In the genomic region with DNA sequence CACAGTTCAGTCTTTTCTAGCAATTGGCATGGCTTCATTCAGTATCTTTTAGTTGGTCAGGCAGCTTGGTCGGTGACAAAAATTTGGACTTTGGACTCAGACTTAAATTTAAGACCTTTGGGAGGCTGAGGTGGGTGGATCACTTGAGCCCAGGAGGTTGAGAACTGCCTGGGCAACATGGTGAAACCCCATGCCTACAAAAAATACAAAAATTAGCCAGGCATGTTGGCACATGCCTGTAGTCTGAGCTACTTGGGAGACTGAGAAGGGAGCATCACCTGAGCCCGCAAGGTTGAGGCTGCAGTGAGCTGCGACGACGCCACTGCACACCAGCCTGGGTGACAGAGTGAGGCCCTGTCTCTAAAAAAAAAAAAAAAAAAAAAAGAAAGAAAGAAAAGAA, we compare ENCODE assay signal across 17 cellular contexts. TPM values are rescaled to one million over a fixed set of nuclear protein-coding genes. Genes with fewer than 3 reads are reported as not detected.
DNase-seq lines count a peak whose midpoint lies in the region; ATAC-seq, FAIRE-seq and TF ChIP-seq lines count a peak whose summit lies in the region.
"Had no signal": no experiment of that assay in that cellular context is flagged by ENCODE, and none has a peak within 500 bp of the region (broad histone marks: within the 10 kb centered on the region; RNA-seq: fewer than 3 reads in every experiment).

No MANE protein-coding gene starts in this region.

- H3K23ac ChIP-seq in H9 (ENCODE audit: insufficient read length, low read depth, low read length), result no peak overlapping the region

- no peaks in the 10 kb centered on the region for H3K9me3 ChIP-seq in A673 (ENCODE audit: low read depth, low read length, poor library complexity, severe bottlenecking)
- H3K9me3 ChIP-seq in H9 (ENCODE audit: control insufficient read depth, low read depth, low read length), result no peaks in the 10 kb centered on the region
- H3K9me3 ChIP-seq in astrocyte (ENCODE audit: insufficient read depth, low read depth, low read length), result no peaks in the 10 kb centered on the region
- H3K9me3 ChIP-seq in hepatocyte (ENCODE audit: low read depth), result no peaks in the 10 kb centered on the region
- H3K9me3 ChIP-seq: A549, SJCRH30 had no signal

- H3K27me3 Mint-ChIP-seq in H9 (ENCODE audit: low read depth), result no peaks in the 10 kb centered on the region
- H3K27me3 Mint-ChIP-seq in astrocyte (ENCODE audit: low read depth, unreplicated experiment), result no peaks in the 10 kb centered on the region

- no peak overlapping the region for H3K4me3 ChIP-seq in A673 (ENCODE audit: low read depth, low read length, poor library complexity, severe bottlenecking)
- H3K4me3 ChIP-seq in astrocyte (ENCODE audit: insufficient read depth, low read depth, low read length), result no peak overlapping the region
- H3K4me3 ChIP-seq in hepatocyte, result no peak overlapping the region
- H3K4me3 ChIP-seq: A549, SJCRH30 had no signal

- H3K27ac ChIP-seq in A673 (ENCODE audit: low read depth, low read length, poor library complexity, severe bottlenecking) (peak overlapping the region; percentile 64), H9 (ENCODE audit: insufficient read length, low read depth, low read length) (peak overlapping the region; percentile 76), astrocyte (ENCODE audit: low read depth, low read length) (no peak overlapping the region), hepatocyte (peak overlapping the region; percentile 69)
- H3K27ac ChIP-seq: A549, C4-2B, HL-60, SJCRH30 had no signal

- POLR2A ChIA-PET in A673 (lab: Charles Lee; ENCODE audit: low non-redundant PET), result no interaction called here

- H3K4me1 ChIP-seq in A673 (ENCODE audit: insufficient read depth, low read length, poor library complexity, severe bottlenecking), result peaks cover 22% of the 10 kb centered on the region
- H3K4me1 ChIP-seq in H9 (ENCODE audit: insufficient read depth, low read length), result peaks cover 10% of the 10 kb centered on the region
- no peaks in the 10 kb centered on the region for H3K4me1 ChIP-seq in astrocyte (ENCODE audit: insufficient read depth, low read length)
- peaks cover 4% of the 10 kb centered on the region for H3K4me1 ChIP-seq in hepatocyte (ENCODE audit: insufficient read depth)
- H3K4me1 ChIP-seq: A549 had no signal

- no peak overlapping the region for H3K4me2 ChIP-seq in H9 (ENCODE audit: insufficient read depth, insufficient read length, low read length)
- H3K4me2 ChIP-seq in astrocyte (ENCODE audit: low read length), result no peak overlapping the region
- H3K4me2 ChIP-seq in hepatocyte, result peak overlapping the region; percentile 50
- H3K4me2 ChIP-seq: A549 had no signal

- no peak overlapping the region for H2BK120ac ChIP-seq in H9 (ENCODE audit: low read depth, low read length, poor library complexity, severe bottlenecking)

- no peaks in the 10 kb centered on the region for H3K23me2 ChIP-seq in H9 (ENCODE audit: insufficient read length, low read depth, low read length, poor library complexity, severe bottlenecking)

- H3K4me3 Mint-ChIP-seq in H9 (no peak overlapping the region), astrocyte (ENCODE audit: unreplicated experiment) (no peak overlapping the region)

- no peak for ATAC-seq in GM21717 (IDR thresholded peaks at IDR 0.05; ENCODE audit: unreplicated experiment)
- ATAC-seq: A549, HCT116 had no signal

- H3K4me1 Mint-ChIP-seq in H9 (peaks cover 16 to 33% of the 10 kb centered on the region in 2 experiments), astrocyte (ENCODE audit: low read depth, unreplicated experiment) (peaks cover 6% of the 10 kb centered on the region)

- no peaks in the 10 kb centered on the region for H3K79me2 ChIP-seq in H9 (ENCODE audit: insufficient read depth, low read length)
- H3K79me2 ChIP-seq in astrocyte (ENCODE audit: insufficient read depth, low read length), result no peaks in the 10 kb centered on the region
- H3K79me2 ChIP-seq in hepatocyte, result no peaks in the 10 kb centered on the region

- H3K9me2 ChIP-seq in hepatocyte (replicated peaks; ENCODE audit: insufficient read depth), result no peaks in the 10 kb centered on the region

- no peak overlapping the region for H3K56ac ChIP-seq in H9 (ENCODE audit: insufficient read length, low read depth, low read length)

- no peak overlapping the region for H4K5ac ChIP-seq in H9 (ENCODE audit: insufficient read length, low read depth, low read length)

- H3K27ac Mint-ChIP-seq in H9, result peak overlapping the region in 1 of 3 experiments; percentile 32; a peak in 2 of 7 replicates
- peak overlapping the region; percentile 53 for H3K27ac Mint-ChIP-seq in astrocyte (ENCODE audit: unreplicated experiment)

- no peaks in the 10 kb centered on the region for H3K79me1 ChIP-seq in H9 (ENCODE audit: insufficient read depth, low read depth, low read length, poor library complexity, severe bottlenecking)

- FAIRE-seq in astrocyte (lab: Jason Lieb, UNC), result no peak
- no peak for FAIRE-seq in D721Med (lab: Jason Lieb, UNC)
- FAIRE-seq: A549, GM19239 had no signal

- no peak overlapping the region for H2AK5ac ChIP-seq in H9 (ENCODE audit: insufficient read length, low read length)

- DNase-seq in A673 (ENCODE audit: low spot score) (no peak), H9 (no peak), astrocyte (ENCODE audit: low read depth) (no peak), hepatocyte (ENCODE audit: low spot score) (no peak), D721Med (ENCODE audit: insufficient read length, low spot score) (no peak), NCI-H774 (lab: John Stamatoyannopoulos, UW) (no peak)
- no peak for DNase-seq in stimulated activated CD8-positive, alpha-beta memory T cell treated with anti-CD3 and anti-CD28 coated beads, Interleukin-4, amount 100 ng/mL, for 48 hours
- DNase-seq: KBM-7, NCI-H146, NCI-H2081 had no signal

- H2BK12ac ChIP-seq in H9 (ENCODE audit: insufficient read length, low read depth, low read length), result peak overlapping the region; percentile 15

- H3K4ac ChIP-seq in H9 (ENCODE audit: low read depth, low read length), result no peak overlapping the region

- WGBS in H9 (ENCODE audit: extremely low coverage, insufficient read length, low lambda C conversion rate), result no CpG with 5 or more reads among the region's 5 CpGs
- WGBS in hepatocyte (ENCODE audit: low lambda C conversion rate, missing lambda C conversion rate), result 68% methylated on average over 5 of the region's 5 CpGs

- H3T11ph ChIP-seq in H9 (ENCODE audit: low read length), result no peak overlapping the region

- H3K9ac ChIP-seq in H9 (ENCODE audit: extremely low read depth, insufficient read length, low read length) (no peak overlapping the region), astrocyte (ENCODE audit: low read length) (no peak overlapping the region)

- H3K27me3 ChIP-seq in A673 (replicated peaks; ENCODE audit: insufficient read depth, low read depth, low read length, poor library complexity) (no peaks in the 10 kb centered on the region), H9 (ENCODE audit: insufficient read depth, low read length) (no peaks in the 10 kb centered on the region), astrocyte (ENCODE audit: insufficient read depth, low read length) (no peaks in the 10 kb centered on the region), hepatocyte (no peaks in the 10 kb centered on the region)
- H3K27me3 ChIP-seq: SJCRH30 had no signal

- intact Hi-C loops in A673 (cut with micrococcal nuclease; ENCODE audit: unreplicated experiment), result no loop called here

- H3K36me3 Mint-ChIP-seq in H9 (ENCODE audit: insufficient read depth in 1 of 3, low read depth in 3 of 3) (no peaks in the 10 kb centered on the region; a peak in 1 of 7 replicates), astrocyte (ENCODE audit: low read depth, unreplicated experiment) (no peaks in the 10 kb centered on the region)

- no peaks in the 10 kb centered on the region for H3K36me3 ChIP-seq in A673 (ENCODE audit: insufficient read depth, low read length, poor library complexity, severe bottlenecking)
- no peaks in the 10 kb centered on the region for H3K36me3 ChIP-seq in astrocyte (ENCODE audit: insufficient read depth, low read length)
- no peaks in the 10 kb centered on the region for H3K36me3 ChIP-seq in hepatocyte (replicated peaks; ENCODE audit: insufficient read depth, low read depth)
- H3K36me3 ChIP-seq: SJCRH30 had no signal

- H2AFZ ChIP-seq in H9 (ENCODE audit: low read length) (no peak overlapping the region), astrocyte (ENCODE audit: low read depth, low read length) (no peak overlapping the region), hepatocyte (no peak overlapping the region)

- BruUV-seq in A673 (replicated peaks; lab: Mats Ljungman, UMichigan), result no TSS peak

- no peak overlapping the region for H2BK20ac ChIP-seq in H9 (ENCODE audit: low read depth, low read length, poor library complexity, severe bottlenecking)

- TF ChIP-seq CTCF in A673 (conservative IDR thresholded peaks at IDR 0.05; ENCODE audit: low read depth, low read length) (no peak), H9 (conservative IDR thresholded peaks at IDR 0.05) (no peak), astrocyte (IDR thresholded peaks at IDR 0.05; ENCODE audit: insufficient read depth, low read depth, low read length) (no peak), hepatocyte (IDR thresholded peaks at IDR 0.05; ENCODE audit: poor library complexity) (no peak), D721Med (IDR thresholded peaks at IDR 0.05; ENCODE audit: insufficient read depth, missing control alignments) (no peak)

- CTCF ChIA-PET in A673 (lab: Charles Lee), result no interaction called here

- H4K91ac ChIP-seq in H9 (ENCODE audit: insufficient read length, low read depth, low read length), result no peak overlapping the region

- no peak overlapping the region for H2BK15ac ChIP-seq in H9 (ENCODE audit: low read depth, low read length)

- H4K20me1 ChIP-seq in H9 (ENCODE audit: control insufficient read depth, insufficient read depth, insufficient read length) (no peaks in the 10 kb centered on the region), astrocyte (ENCODE audit: insufficient read depth, low read length) (no peaks in the 10 kb centered on the region), hepatocyte (ENCODE audit: insufficient read depth, poor library complexity, severe bottlenecking) (no peaks in the 10 kb centered on the region)

- H3K18ac ChIP-seq in H9 (ENCODE audit: insufficient read length, low read depth, low read length), result peak overlapping the region; percentile 3

- no peak overlapping the region for H3K14ac ChIP-seq in H9 (ENCODE audit: insufficient read depth, low read length)

- H2BK5ac ChIP-seq in H9 (ENCODE audit: insufficient read length, low read length), result no peak overlapping the region

- no peak overlapping the region for H4K8ac ChIP-seq in H9 (replicated peaks; ENCODE audit: insufficient read length, low read depth, low read length)

- H3K9me3 Mint-ChIP-seq in H9 (no peaks in the 10 kb centered on the region; a peak in 1 of 5 replicates), astrocyte (ENCODE audit: unreplicated experiment) (peaks cover 1% of the 10 kb centered on the region)

RNA-seq across cellular contexts. Expression of a gene that starts 19.5 kb away (rescaled TPM):
- 0.21 and 0.31 TPM in 2 replicates for total RNA-seq in A673 (2021)
- 1.1 and 1.2 TPM in 2 replicates for total RNA-seq in H9 (2021)
- total RNA-seq in astrocyte, result not detected in 2 replicates
- 0.36 TPM in 1 of 2 replicates, not detected in the other for total RNA-seq in hepatocyte
- polyA plus RNA-seq in hepatocyte, result 0.06 and 0.71 TPM in 2 replicates
- total RNA-seq: SJCRH30 had no signal
- polyA plus RNA-seq: A549 had no signal
